Comparison of ENCODE assay signal across 19 cellular contexts in the genomic region with DNA sequence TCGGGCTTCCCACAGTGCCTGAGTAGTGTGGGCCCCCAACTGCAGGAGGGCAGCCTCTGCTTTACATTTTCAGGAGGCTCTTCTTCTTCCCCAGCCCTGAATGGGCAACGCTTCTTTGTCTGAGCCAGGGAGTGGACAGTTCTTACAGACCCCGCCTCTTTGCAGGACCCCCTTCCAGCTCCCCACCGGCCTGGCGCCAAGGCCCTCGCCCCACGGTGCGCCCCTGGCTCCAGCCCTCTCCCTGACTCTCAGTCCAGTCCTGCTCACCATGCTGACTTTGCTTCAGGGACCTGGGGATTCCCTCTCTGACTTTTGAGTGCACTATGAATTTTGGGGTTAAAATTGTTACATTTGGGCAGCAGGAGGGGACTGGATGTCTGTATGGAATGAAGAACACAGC.
DNase-seq lines count a peak whose midpoint lies in the region; ATAC-seq lines count a peak whose summit lies in the region.
"Had no signal": no experiment of that assay in that cellular context is flagged by ENCODE, and none has a peak within 500 bp of the region (broad histone marks: within the 10 kb centered on the region; RNA-seq: fewer than 3 reads in every experiment).

No MANE protein-coding gene starts in this region.

- H3K27ac ChIP-seq in SJCRH30 = peak overlapping the region; percentile 82
- H3K27ac ChIP-seq in mesendoderm (ENCODE audit: low read depth, low read length) = no peak overlapping the region
- H3K27ac ChIP-seq in neuronal stem cell (replicated peaks; ENCODE audit: low read length) = no peak overlapping the region
- H3K27ac ChIP-seq: BLaER1, C4-2B had no signal

- H3K56ac ChIP-seq in mesendoderm (ENCODE audit: low read length) = peak overlapping the region; percentile 66

- ATAC-seq in HG03045 (IDR thresholded peaks at IDR 0.05; ENCODE audit: unreplicated experiment) = no peak
- ATAC-seq: GM12878 had no signal

- no peak overlapping the region for H2BK120ac ChIP-seq in mesendoderm (ENCODE audit: low read depth, low read length)
- H2BK120ac ChIP-seq in neuronal stem cell (ENCODE audit: low read depth, low read length) = no peak overlapping the region

- H3K14ac ChIP-seq in neuronal stem cell (ENCODE audit: low read length) = no peak overlapping the region

- H3K4me1 ChIP-seq in SJCRH30 = peaks cover 28% of the 10 kb centered on the region
- peaks cover 2% of the 10 kb centered on the region for H3K4me1 ChIP-seq in mesendoderm (ENCODE audit: control insufficient read depth, low read depth, low read length)
- peaks cover 0 to 6% of the 10 kb centered on the region in 2 donors for H3K4me1 ChIP-seq in neuronal stem cell (ENCODE audit: control insufficient read depth in 2 of 2, insufficient read depth in 1 of 2, low read depth in 1 of 2, low read length in 2 of 2)
- H3K4me1 ChIP-seq: HAP-1 had no signal

- H3K18ac ChIP-seq in mesendoderm (ENCODE audit: low read length) (no peak overlapping the region), neuronal stem cell (ENCODE audit: low read length) (peak overlapping the region; percentile 74)

- H3K36me3 ChIP-seq in SJCRH30 (no peaks in the 10 kb centered on the region), mesendoderm (ENCODE audit: control insufficient read depth, insufficient read depth, low read length) (no peaks in the 10 kb centered on the region), neuronal stem cell (replicated peaks in 1 of 2; ENCODE audit: control insufficient read depth in 2 of 2, insufficient read depth in 2 of 2, low read length in 2 of 2) (no peaks in the 10 kb centered on the region)
- H3K36me3 ChIP-seq: BLaER1, HAP-1 had no signal

- no peak overlapping the region for H2BK15ac ChIP-seq in mesendoderm (replicated peaks; ENCODE audit: low read depth)
- no peak overlapping the region for H2BK15ac ChIP-seq in neuronal stem cell (ENCODE audit: low read length)

- no peak overlapping the region for H4K91ac ChIP-seq in neuronal stem cell (ENCODE audit: low read depth, low read length, poor library complexity)

- no peak overlapping the region for H4K8ac ChIP-seq in mesendoderm (ENCODE audit: low read depth, low read length)
- H4K8ac ChIP-seq in neuronal stem cell (ENCODE audit: low read depth, low read length) = no peak overlapping the region

- H3K4me3 ChIP-seq in SJCRH30 (no peak overlapping the region), mesendoderm (ENCODE audit: low read length) (no peak overlapping the region), neuronal stem cell (ENCODE audit: low read length in 2 of 2) (no peak overlapping the region)
- H3K4me3 ChIP-seq: BLaER1, GM12878, HAP-1 had no signal

- no peak overlapping the region for H2BK5ac ChIP-seq in mesendoderm (ENCODE audit: low read length)
- H2BK5ac ChIP-seq in neuronal stem cell (ENCODE audit: low read length) = no peak overlapping the region

- H3K23ac ChIP-seq in mesendoderm (ENCODE audit: low read length) (no peak overlapping the region), neuronal stem cell (ENCODE audit: low read depth, low read length, poor library complexity) (no peak overlapping the region)

- peak in 1 of 2 experiments; percentile 20 for DNase-seq in SJCRH30
- no peak for DNase-seq in mesendoderm
- DNase-seq in neuronal stem cell (ENCODE audit: low spot score) = no peak
- DNase-seq in activated T-cell treated with anti-CD3 and anti-CD28 coated beads, Interleukin-2, amount 50 U/mL, for 48 hours = no peak
- DNase-seq in mesenteric fat pad (ENCODE audit: low spot score) = no peak
- DNase-seq in cerebellar cortex (ENCODE audit: low spot score) = no peak
- DNase-seq: CD4-positive, alpha-beta T cell; CD8-positive, alpha-beta memory T cell; DMS 273 treated with DMSO at 0.1 percent for 48 hours; DMS79; EL; GDM1; GOT3; HFFc6 had no signal

- no peak overlapping the region for H4K5ac ChIP-seq in mesendoderm (ENCODE audit: low read length)

- WGBS in mesendoderm (ENCODE audit: extremely low coverage, insufficient coverage, low lambda C conversion rate) = no CpG with 5 or more reads among the region's 8 CpGs
- no CpG with 5 or more reads among the region's 8 CpGs for WGBS in neuronal stem cell (ENCODE audit: extremely low coverage in 2 of 2, insufficient read length in 2 of 2, insufficient replicate concordance in 1 of 2), 2 donors

- H2AFZ ChIP-seq in neuronal stem cell (ENCODE audit: low read length) = peak overlapping the region; percentile 58

- no peak overlapping the region for H3K4me2 ChIP-seq in mesendoderm (ENCODE audit: low read length)
- H3K4me2 ChIP-seq in neuronal stem cell (ENCODE audit: insufficient read depth, low read length, poor library complexity, severe bottlenecking) = no peak overlapping the region
- H3K4me2 ChIP-seq: BLaER1 had no signal

- H3K9me3 ChIP-seq in SJCRH30 (replicated peaks) = no peaks in the 10 kb centered on the region
- no peaks in the 10 kb centered on the region for H3K9me3 ChIP-seq in neuronal stem cell (replicated peaks in 1 of 2; ENCODE audit: control insufficient read depth in 2 of 2, insufficient read depth in 1 of 2, low read depth in 1 of 2, low read length in 2 of 2)
- H3K9me3 ChIP-seq: BLaER1, HAP-1 had no signal

- H3K4ac ChIP-seq in mesendoderm (ENCODE audit: low read depth, low read length) = peak overlapping the region; percentile 41
- no peak overlapping the region for H3K4ac ChIP-seq in neuronal stem cell (ENCODE audit: low read length)

- H2AK5ac ChIP-seq in mesendoderm (ENCODE audit: low read length) (no peak overlapping the region), neuronal stem cell (ENCODE audit: low read depth, low read length) (peak overlapping the region; percentile 1)

- no peak overlapping the region for H2BK12ac ChIP-seq in neuronal stem cell (ENCODE audit: low read length)

- no peak overlapping the region for H3K9ac ChIP-seq in mesendoderm (ENCODE audit: low read length)
- no peak overlapping the region for H3K9ac ChIP-seq in neuronal stem cell (ENCODE audit: low read depth, low read length, poor library complexity)
- H3K9ac ChIP-seq: BLaER1 had no signal

- H3K79me2 ChIP-seq in mesendoderm (ENCODE audit: control insufficient read depth, insufficient read depth, low read length) = no peaks in the 10 kb centered on the region

- H3K79me1 ChIP-seq in mesendoderm (ENCODE audit: low read length) (no peaks in the 10 kb centered on the region), neuronal stem cell (ENCODE audit: low read depth, low read length) (no peaks in the 10 kb centered on the region)

- no peaks in the 10 kb centered on the region for H3K27me3 ChIP-seq in SJCRH30
- H3K27me3 ChIP-seq in mesendoderm (ENCODE audit: insufficient read depth, low read length, poor library complexity) = no peaks in the 10 kb centered on the region
- peaks cover 0 to 6% (median 0%) of the 10 kb centered on the region in 3 experiments for H3K27me3 ChIP-seq in neuronal stem cell (ENCODE audit: control insufficient read depth in 3 of 3, insufficient read depth in 3 of 3, low read depth in 1 of 3, low read length in 3 of 3)
- H3K27me3 ChIP-seq: BLaER1 had no signal
